10 cellular contexts compared by ENCODE assay signal in the genomic region with DNA sequence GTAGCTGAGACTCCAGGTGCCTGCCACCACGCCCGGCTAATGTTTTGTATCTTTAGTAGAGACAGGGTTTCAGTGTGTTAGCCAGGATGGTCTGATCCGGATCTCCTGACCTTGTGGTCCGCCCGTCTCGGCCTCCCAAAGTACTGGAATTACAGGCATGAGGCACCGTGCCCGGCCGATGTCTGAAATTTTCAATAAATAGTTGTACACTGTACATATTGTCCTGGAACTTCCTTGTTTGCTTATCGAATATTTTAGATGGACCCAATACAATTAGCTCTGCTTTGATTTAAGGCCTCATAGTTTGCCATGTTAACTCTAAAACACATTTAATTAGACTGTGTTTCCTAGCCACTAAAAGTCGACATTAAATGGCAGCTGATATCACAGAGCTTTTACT. TPM values are rescaled to one million over a fixed set of nuclear protein-coding genes. Genes with fewer than 3 reads are reported as not detected.
"Had no signal": no experiment of that assay in that cellular context is flagged by ENCODE, and none has a peak within 500 bp of the region (broad histone marks: within the 10 kb centered on the region; RNA-seq: fewer than 3 reads in every experiment).

No MANE protein-coding gene starts in this region.

RNA-seq across cellular contexts. Expression of a gene that starts 57.3 kb away (rescaled TPM):
- total RNA-seq: OCI-LY7, PC-9, Peyer's patch, Right ventricle myocardium inferior, Right ventricle myocardium superior, RPMI7951, SJCRH30, SJSA1, SK-MEL-5 had no signal
- polyA plus RNA-seq: SK-N-SH had no signal
